Comparison of ENCODE assay signal across 19 cellular contexts in the genomic region with DNA sequence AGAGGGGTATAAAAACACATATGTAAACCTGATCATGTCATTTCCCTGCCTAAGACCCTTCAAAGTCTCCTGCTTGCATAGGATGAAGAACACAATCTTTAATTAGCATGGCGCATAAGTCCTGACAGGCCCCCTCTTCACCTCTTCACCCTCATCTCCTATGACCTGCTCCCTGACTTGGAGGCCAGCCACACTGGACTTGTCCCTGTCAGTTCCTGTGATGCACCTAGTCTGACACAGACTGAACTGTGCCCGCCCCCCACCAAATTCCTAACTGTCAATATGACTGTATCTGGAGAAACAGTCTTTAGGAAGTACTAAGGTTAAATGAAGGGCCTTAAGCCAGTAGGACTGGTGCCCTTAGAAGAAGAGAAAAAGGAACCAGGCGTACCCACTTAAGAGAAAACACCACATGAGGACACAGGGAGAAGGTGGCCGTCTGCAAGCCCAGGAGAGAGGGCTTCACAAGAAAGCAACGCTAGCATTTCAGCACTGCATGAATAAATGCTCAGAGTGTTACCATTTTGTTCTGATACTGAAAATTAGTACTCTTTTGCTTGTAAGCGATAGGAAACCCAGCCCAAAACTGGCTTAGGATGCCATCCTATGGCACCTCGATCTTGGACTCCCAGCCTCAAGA. TPM values are rescaled to one million over a fixed set of nuclear protein-coding genes. Genes with fewer than 3 reads are reported as not detected.
DNase-seq lines count a peak whose midpoint lies in the region; ATAC-seq, FAIRE-seq and TF ChIP-seq lines count a peak whose summit lies in the region.
"Had no signal": no experiment of that assay in that cellular context is flagged by ENCODE, and none has a peak within 500 bp of the region (broad histone marks: within the 10 kb centered on the region; RNA-seq: fewer than 3 reads in every experiment).

No MANE protein-coding gene starts in this region.

- peaks cover 0 to 6% (median 2%) of the 10 kb centered on the region in 4 experiments; a peak in 4 of 7 replicates for H3K4me1 ChIP-seq in H1 (replicated peaks in 1 of 4; ENCODE audit: control insufficient read depth in 3 of 4, insufficient read depth in 4 of 4, low read length in 3 of 4)
- H3K4me1 ChIP-seq: BLaER1 had no signal

- no peaks in the 10 kb centered on the region for H3K27me3 ChIP-seq in H1 (replicated peaks in 1 of 4; ENCODE audit: control insufficient read depth in 3 of 4, extremely low read depth in 1 of 4, insufficient read depth in 3 of 4, low read length in 3 of 4)
- H3K27me3 ChIP-seq: BE2C, BLaER1 had no signal

- H3K79me1 ChIP-seq in H1 (ENCODE audit: low read depth, low read length), result no peaks in the 10 kb centered on the region

- H3K27ac Mint-ChIP-seq in osteocyte (ENCODE audit: unreplicated experiment), result no peak overlapping the region
- no peak overlapping the region for H3K27ac Mint-ChIP-seq in activated naive CD4-positive, alpha-beta T cell treated with anti-CD3 and anti-CD28 coated beads, Interleukin-2, amount 10 ng/mL, durations not matched to agents 7 days and 5 days
- H3K27ac Mint-ChIP-seq: CD14-positive monocyte; CD4-positive, alpha-beta memory T cell; CD4-positive, CD25-positive, alpha-beta regulatory T cell; CD8-positive, alpha-beta memory T cell had no signal

- no peaks in the 10 kb centered on the region for H4K20me1 ChIP-seq in H1 (replicated peaks in 1 of 2; ENCODE audit: control insufficient read depth in 1 of 2, insufficient read depth in 2 of 2, low read length in 2 of 2)
- H4K20me1 ChIP-seq: BLaER1 had no signal

- no peaks in the 10 kb centered on the region for H3K36me3 ChIP-seq in H1 (ENCODE audit: control insufficient read depth in 2 of 4, insufficient read depth in 4 of 4, low read length in 3 of 4)
- H3K36me3 ChIP-seq: BE2C, BLaER1 had no signal

- no peak for TF ChIP-seq EP300 in H1 (IDR thresholded peaks at IDR 0.05; ENCODE audit: borderline replicate concordance in 1 of 2, low read depth in 2 of 2, low read length in 2 of 2)

- no peak for DNase-seq in H1 (ENCODE audit: low read depth in 1 of 2, low spot score in 2 of 2)
- peak; percentile 57 for DNase-seq in osteocyte (ENCODE audit: extremely low spot score, unreplicated experiment)
- DNase-seq in ACHN, result no peak
- no peak for DNase-seq in activated naive CD4-positive, alpha-beta T cell treated with anti-CD3 and anti-CD28 coated beads, Interleukin-2, amount 10 ng/mL, durations not matched to agents 7 days and 5 days
- DNase-seq: 8988T; BE2C; C1 segment of cervical spinal cord; CD4-positive, alpha-beta memory T cell; CD4-positive, CD25-positive, alpha-beta regulatory T cell; CD8-positive, alpha-beta memory T cell; COR-L47; DMS79 treated with DMSO at 0.1 percent for 48 hours; GF-D8 had no signal

- H2BK120ac ChIP-seq in H1 (replicated peaks; ENCODE audit: low read depth, low read length), result no peak overlapping the region

- no peak for TF ChIP-seq POLR2A in H1 (IDR thresholded peaks at IDR 0.05; ENCODE audit: control extremely low read depth in 1 of 2, low read depth in 2 of 2, low read length in 2 of 2)

- no peaks in the 10 kb centered on the region for H3K9me3 ChIP-seq in H1 (ENCODE audit: insufficient read depth in 2 of 2, low read depth in 1 of 2, low read length in 1 of 2)
- H3K9me3 ChIP-seq: BE2C, BLaER1 had no signal

- no peak overlapping the region for H3K4me2 ChIP-seq in H1 (ENCODE audit: insufficient read depth in 1 of 2, low read depth in 2 of 2, low read length in 2 of 2)
- H3K4me2 ChIP-seq: BLaER1 had no signal

- no peak overlapping the region for H2BK12ac ChIP-seq in H1 (ENCODE audit: low read depth, low read length)

- peaks cover 8% of the 10 kb centered on the region for H3K27me3 Mint-ChIP-seq in osteocyte (ENCODE audit: unreplicated experiment)
- H3K27me3 Mint-ChIP-seq in activated naive CD4-positive, alpha-beta T cell treated with anti-CD3 and anti-CD28 coated beads, Interleukin-2, amount 10 ng/mL, durations not matched to agents 7 days and 5 days, result peaks cover 16% of the 10 kb centered on the region

- no peak overlapping the region for H2BK5ac ChIP-seq in H1 (ENCODE audit: low read depth, low read length)

- POLR2A ChIA-PET in H1 (lab: Charles Lee; ENCODE audit: partially characterized antibody), result no interaction called here

- no peaks in the 10 kb centered on the region for H3K79me2 ChIP-seq in H1 (ENCODE audit: control insufficient read depth in 1 of 2, insufficient read depth in 2 of 2, low read length in 2 of 2)

- CTCF ChIA-PET in H1 (lab: Charles Lee; ENCODE audit: partially characterized antibody), result interaction anchor here (2.3 kb wide), 1 partner anchor 158 kb away, joined by 7 read pairs; no protein-coding TSS in a partner anchor
- CTCF ChIA-PET in activated naive CD4-positive, alpha-beta T cell treated with anti-CD3 and anti-CD28 coated beads, Interleukin-2, amount 10 ng/mL, durations not matched to agents 7 days and 5 days (lab: Charles Lee), result no interaction called here

- no peaks in the 10 kb centered on the region for H3K36me3 Mint-ChIP-seq in osteocyte (ENCODE audit: unreplicated experiment)
- H3K36me3 Mint-ChIP-seq in activated naive CD4-positive, alpha-beta T cell treated with anti-CD3 and anti-CD28 coated beads, Interleukin-2, amount 10 ng/mL, durations not matched to agents 7 days and 5 days, result no peaks in the 10 kb centered on the region
- H3K36me3 Mint-ChIP-seq: CD14-positive monocyte; CD4-positive, alpha-beta memory T cell; CD4-positive, CD25-positive, alpha-beta regulatory T cell; CD8-positive, alpha-beta memory T cell had no signal

- WGBS in H1 (ENCODE audit: extremely low coverage in 1 of 2, insufficient coverage in 1 of 2, insufficient read length in 1 of 2, insufficient replicate concordance in 2 of 2, low coverage in 1 of 2, low lambda C conversion rate in 2 of 2, missing lambda C conversion rate in 1 of 2), 2 experiments, result 88% methylated on average over 7 of the region's 7 CpGs; no CpG with 5 or more reads in 1 of the 2 experiments

- peak overlapping the region; percentile 66; the same call in 1 of the 2 replicates for H2BK20ac ChIP-seq in H1 (ENCODE audit: low read length)

- in situ Hi-C loops in ACHN (cut with HindIII; ENCODE audit: low pct_ligation_motif_present, low pct_unique_long_range_greater_than_20kb, low sequenced_read_pairs), result no loop called here

- no peak overlapping the region for H3K14ac ChIP-seq in H1 (ENCODE audit: insufficient read length)

- no peaks in the 10 kb centered on the region for H3K9me3 Mint-ChIP-seq in osteocyte (ENCODE audit: unreplicated experiment)
- H3K9me3 Mint-ChIP-seq in activated naive CD4-positive, alpha-beta T cell treated with anti-CD3 and anti-CD28 coated beads, Interleukin-2, amount 10 ng/mL, durations not matched to agents 7 days and 5 days, result no peaks in the 10 kb centered on the region
- H3K9me3 Mint-ChIP-seq: CD4-positive, CD25-positive, alpha-beta regulatory T cell; CD8-positive, alpha-beta memory T cell had no signal

- H4K91ac ChIP-seq in H1 (replicated peaks; ENCODE audit: insufficient read length, low read length), result no peak overlapping the region

- no peak for FAIRE-seq in H1 (lab: Jason Lieb, UNC)
- FAIRE-seq: A204.1, G401.6, GM12891 had no signal

- H2AFZ ChIP-seq in H1 (ENCODE audit: low read length), result no peak overlapping the region

- H3K9ac ChIP-seq in H1 (replicated peaks in 1 of 4; ENCODE audit: extremely low read depth in 1 of 4, low read depth in 3 of 4, low read length in 3 of 4), result no peak overlapping the region
- H3K9ac ChIP-seq: BLaER1 had no signal

- no peak for TF ChIP-seq CTCF in H1 (IDR thresholded peaks at IDR 0.05; ENCODE audit: control extremely low read depth in 1 of 3, insufficient read depth in 1 of 3, low read depth in 1 of 3, low read length in 3 of 3)
- no peak for TF ChIP-seq CTCF in osteocyte (IDR thresholded peaks at IDR 0.05)

- no peak overlapping the region for H3K27ac ChIP-seq in H1 (ENCODE audit: low read depth, low read length)
- H3K27ac ChIP-seq: BLaER1 had no signal

- H2BK15ac ChIP-seq in H1 (ENCODE audit: low read length), result no peak overlapping the region

- H3K4ac ChIP-seq in H1 (replicated peaks; ENCODE audit: insufficient read length, low read depth, low read length), result no peak overlapping the region

- no peak overlapping the region for H4K8ac ChIP-seq in H1 (ENCODE audit: extremely low read depth, insufficient read depth, low read length)

- no peak overlapping the region for H3K4me3 Mint-ChIP-seq in osteocyte (ENCODE audit: unreplicated experiment)
- no peak overlapping the region for H3K4me3 Mint-ChIP-seq in activated naive CD4-positive, alpha-beta T cell treated with anti-CD3 and anti-CD28 coated beads, Interleukin-2, amount 10 ng/mL, durations not matched to agents 7 days and 5 days
- H3K4me3 Mint-ChIP-seq: CD14-positive monocyte; CD4-positive, CD25-positive, alpha-beta regulatory T cell had no signal

- no peak overlapping the region for H3K23ac ChIP-seq in H1 (ENCODE audit: insufficient read length)

- TF ChIP-seq RAD21 in H1 (IDR thresholded peaks at IDR 0.05 in 1 of 2, conservative IDR thresholded peaks at IDR 0.05 in 1 of 2; ENCODE audit: low read depth in 2 of 2, low read length in 2 of 2), result no peak

- H2AK5ac ChIP-seq in H1 (ENCODE audit: low read depth, low read length), result no peak overlapping the region

- no peaks in the 10 kb centered on the region for H3K4me1 Mint-ChIP-seq in osteocyte (ENCODE audit: unreplicated experiment)
- H3K4me1 Mint-ChIP-seq in activated naive CD4-positive, alpha-beta T cell treated with anti-CD3 and anti-CD28 coated beads, Interleukin-2, amount 10 ng/mL, durations not matched to agents 7 days and 5 days, result no peaks in the 10 kb centered on the region
- H3K4me1 Mint-ChIP-seq: CD14-positive monocyte; CD4-positive, alpha-beta memory T cell; CD4-positive, CD25-positive, alpha-beta regulatory T cell; CD8-positive, alpha-beta memory T cell had no signal

- H3K56ac ChIP-seq in H1 (replicated peaks; ENCODE audit: insufficient read length, low read depth, low read length), result no peak overlapping the region

- no peak for ATAC-seq in GM18870 (IDR thresholded peaks at IDR 0.05; ENCODE audit: unreplicated experiment)

- H3K18ac ChIP-seq in H1 (ENCODE audit: extremely low read depth, low read length), result no peak overlapping the region

- H4K5ac ChIP-seq in H1 (ENCODE audit: insufficient read length, low read depth, low read length), result no peak overlapping the region

- H3K4me3 ChIP-seq in H1 (ENCODE audit: extremely low read depth in 1 of 4, insufficient read depth in 2 of 4, low read depth in 3 of 4, low read length in 4 of 4), result no peak overlapping the region
- H3K4me3 ChIP-seq: BLaER1 had no signal

- no peaks in the 10 kb centered on the region; the same call in 1 of the 2 replicates for H3K23me2 ChIP-seq in H1 (ENCODE audit: low read depth, low read length)

RNA-seq across cellular contexts. Expression of gene MRPL46, which starts 34.0 kb away (rescaled TPM):
- total RNA-seq in H1 (2021; fragmentation: NEBNext Ultra II Directional; extraction: Animal tissue kit (Norgen Biotek cat#: 25700)), result 24.4 and 24.5 TPM in 2 replicates
- polyA plus RNA-seq in H1 (2011; rRNA removed), result 17.2 and 18.3 TPM in 2 replicates
- polyA plus RNA-seq in H1 (2011; cell fraction: cytosol; rRNA removed), result 28.7 TPM
- 15.3 TPM for polyA plus RNA-seq in H1 (2011; cell fraction: nucleus; rRNA removed)
- 19.5 to 27.0 TPM (median 26.7 TPM) in 4 replicates for polyA plus RNA-seq in H1 (2012, experiment 1 of 2)
- polyA plus RNA-seq in H1 (2012, experiment 2 of 2), result 14.4 TPM
- polyA plus RNA-seq in H1 (2013, experiment 1 of 2), result 27.0 TPM
- polyA plus RNA-seq in H1 (2013, experiment 2 of 2), result 27.8 TPM
- 11.5 and 13.1 TPM in 2 replicates for polyA minus RNA-seq in H1 (2011; rRNA and poly(A)+ RNA removed)
- 9.5 TPM for polyA minus RNA-seq in H1 (2011; cell fraction: cytosol; rRNA and poly(A)+ RNA removed)
- 25.5 TPM for polyA minus RNA-seq in H1 (2011; cell fraction: nucleus; rRNA and poly(A)+ RNA removed)
- total RNA-seq in osteocyte, result 17.0 and 20.4 TPM in 2 replicates

RNA-seq across cellular contexts. Expression of gene MRPS11, which starts 34.3 kb away (rescaled TPM):
- 41.4 and 50.4 TPM in 2 replicates for total RNA-seq in H1 (2021; fragmentation: NEBNext Ultra II Directional; extraction: Animal tissue kit (Norgen Biotek cat#: 25700))
- 57.6 and 59.2 TPM in 2 replicates for polyA plus RNA-seq in H1 (2011; rRNA removed)
- polyA plus RNA-seq in H1 (2011; cell fraction: cytosol; rRNA removed), result 61.2 TPM
- 55.9 TPM for polyA plus RNA-seq in H1 (2011; cell fraction: nucleus; rRNA removed)
- polyA plus RNA-seq in H1 (2012, experiment 1 of 2), result 39.5 to 60.0 TPM (median 55.8 TPM) in 4 replicates
- 62.0 TPM for polyA plus RNA-seq in H1 (2012, experiment 2 of 2)
- polyA plus RNA-seq in H1 (2013, experiment 1 of 2), result 44.2 TPM
- 45.2 TPM for polyA plus RNA-seq in H1 (2013, experiment 2 of 2)
- 16.6 and 24.2 TPM in 2 replicates for polyA minus RNA-seq in H1 (2011; rRNA and poly(A)+ RNA removed)
- 24.1 TPM for polyA minus RNA-seq in H1 (2011; cell fraction: cytosol; rRNA and poly(A)+ RNA removed)
- polyA minus RNA-seq in H1 (2011; cell fraction: nucleus; rRNA and poly(A)+ RNA removed), result 33.1 TPM
- 41.9 and 51.0 TPM in 2 replicates for total RNA-seq in osteocyte
